Comparison of ENCODE assay signal across 23 cellular contexts in the genomic region with DNA sequence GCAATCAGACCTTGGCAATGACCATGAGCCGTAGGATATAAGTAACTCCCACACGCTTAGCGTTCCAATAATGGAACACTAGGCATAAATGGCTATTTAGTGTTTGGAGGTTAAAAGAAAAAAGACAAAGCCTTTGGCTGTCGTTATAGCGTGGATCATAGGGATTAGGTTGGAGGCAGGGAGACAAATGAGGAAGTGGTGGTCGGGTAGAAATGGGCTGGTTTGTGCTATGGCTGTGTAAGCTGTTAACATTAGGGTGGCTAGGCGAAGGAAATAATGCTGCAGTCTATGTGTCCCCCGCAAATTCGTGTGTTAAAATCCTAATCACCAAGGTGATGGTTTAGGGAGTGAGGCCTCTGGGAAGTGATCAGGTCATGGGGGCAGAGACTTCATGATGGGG.
"Had no signal": no experiment of that assay in that cellular context is flagged by ENCODE, and none has a peak within 500 bp of the region (broad histone marks: within the 10 kb centered on the region; RNA-seq: fewer than 3 reads in every experiment).

No MANE protein-coding gene starts in this region.

- DNase-seq: activated CD4-positive, alpha-beta memory T cell treated with anti-CD3 and anti-CD28 coated beads for 36 hours; activated CD4-positive, alpha-beta T cell treated with anti-CD3 and anti-CD28 coated beads for 48 hours; activated naive CD4-positive, alpha-beta T cell treated with anti-CD3 and anti-CD28 coated beads for 36 hours; activated naive CD8-positive, alpha-beta T cell treated with anti-CD3 and anti-CD28 coated beads, Interleukin-2, amount 10 ng/mL, durations not matched to agents 7 days and 5 days; activated T-cell treated with anti-CD3 and anti-CD28 coated beads, Interleukin-2, amount 50 U/mL, for 48 hours; amniotic stem cell; colonic mucosa; endodermal cell; esophagus squamous epithelium; gastrocnemius medialis; hippocampal formation; kidney glomerular epithelial cell; left ventricle myocardium inferior; natural killer cell; ovary; spleen; stimulated activated CD4-positive, alpha-beta T cell treated with anti-CD3 and anti-CD28 coated beads, Interleukin-4, amount 100 ng/mL, for 24 hours; stimulated activated naive CD4-positive, alpha-beta T cell treated with Interleukin-2 at 50 U/mL for 16 hours; T1000; upper lobe of left lung had no signal

- H3K4me1 ChIP-seq: colonic mucosa, esophagus squamous epithelium, gastrocnemius medialis, left ventricle myocardium inferior, prostate gland, right atrium auricular region, spleen, upper lobe of left lung had no signal

- H3K4me3 ChIP-seq: colonic mucosa, esophagus squamous epithelium, gastrocnemius medialis, left ventricle myocardium inferior, ovary, prostate gland, right atrium auricular region, spleen, thoracic aorta, upper lobe of left lung had no signal

- ATAC-seq: gastrocnemius medialis, natural killer cell had no signal

- H3K27ac ChIP-seq: colonic mucosa, esophagus squamous epithelium, gastrocnemius medialis, left ventricle myocardium inferior, ovary, prostate gland, right atrium auricular region, spleen, thoracic aorta, upper lobe of left lung had no signal

- H3K36me3 ChIP-seq: colonic mucosa, esophagus squamous epithelium, gastrocnemius medialis, left ventricle myocardium inferior, ovary, prostate gland, right atrium auricular region, spleen, thoracic aorta, upper lobe of left lung had no signal

- H3K9me3 ChIP-seq: colonic mucosa, esophagus squamous epithelium, gastrocnemius medialis, left ventricle myocardium inferior, ovary, prostate gland, right atrium auricular region, thoracic aorta, upper lobe of left lung had no signal

- H3K27me3 ChIP-seq: colonic mucosa, ovary, right atrium auricular region, spleen, upper lobe of left lung had no signal
